Comparison of ENCODE assay signal across 8 cellular contexts in the genomic region with DNA sequence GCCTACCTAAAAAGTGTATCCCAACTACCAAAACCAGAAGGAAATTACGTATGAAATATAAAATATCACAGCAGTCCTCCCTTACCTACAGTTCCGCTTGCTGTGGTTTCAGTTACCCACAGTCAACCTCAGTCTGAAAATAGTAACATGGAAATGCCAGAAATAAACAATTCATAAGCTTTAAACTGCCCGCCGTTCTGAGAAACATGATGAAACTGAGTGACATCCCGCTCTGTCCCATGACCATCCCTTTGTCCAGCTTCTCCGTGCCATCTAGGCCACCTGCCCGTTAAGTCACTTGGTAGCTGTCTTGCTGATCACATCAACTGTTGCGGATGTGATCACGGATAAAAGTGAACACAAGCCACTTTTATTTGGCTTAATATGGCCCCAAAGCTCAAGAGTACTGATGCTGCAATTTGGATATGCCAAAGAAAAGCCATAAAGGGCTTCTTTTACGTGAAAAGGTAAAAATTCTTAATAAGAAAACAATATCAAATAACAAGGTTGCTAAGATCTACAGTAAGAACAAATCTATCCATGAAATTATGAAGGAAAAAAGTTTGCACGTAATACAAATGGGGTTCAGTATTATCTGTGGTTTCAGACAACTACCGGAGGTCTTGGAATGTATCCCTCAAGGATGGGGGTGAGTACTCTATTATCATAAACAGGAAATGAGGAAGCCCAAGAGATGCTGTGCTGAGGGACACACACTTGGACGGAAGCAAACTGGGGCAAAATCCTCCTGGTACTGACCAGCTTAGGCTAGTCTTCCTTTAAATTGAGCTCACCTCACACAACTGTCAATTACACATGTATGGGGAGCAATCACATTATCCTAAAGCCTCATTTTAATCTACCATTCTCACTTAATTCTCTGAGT. TPM values are rescaled to one million over a fixed set of nuclear protein-coding genes. Genes with fewer than 3 reads are reported as not detected.
A peak's percentile ranks its signal among the peaks of the same experiment; 100 is the strongest.
DNase-seq lines count a peak whose midpoint lies in the region; ATAC-seq and TF ChIP-seq lines count a peak whose summit lies in the region.

No MANE protein-coding gene starts in this region.

- peak overlapping the region; percentile 58 for H3K4me3 ChIP-seq in ACC112 (ENCODE audit: low read depth, low read length)

- H3K36me3 Mint-ChIP-seq in IgD-negative memory B cell (no peaks in the 10 kb centered on the region), memory B cell (peaks cover 4% of the 10 kb centered on the region)

- WGBS in adipose tissue, 3 donors, result 25 to 49% (median 29%) methylated on average over 13 of the region's 13 CpGs

- peaks cover 98% of the 10 kb centered on the region for H3K79me2 ChIP-seq in ACC112 (ENCODE audit: control insufficient read depth, insufficient read depth, low read length, unreplicated experiment)

- ATAC-seq in GM19372 (IDR thresholded peaks at IDR 0.05; ENCODE audit: low read depth, unreplicated experiment), result peak; percentile 62
- peak; percentile 90 for ATAC-seq in memory B cell (ENCODE audit: low read depth)
- no peak for ATAC-seq in HG03139 (IDR thresholded peaks at IDR 0.05; ENCODE audit: unreplicated experiment)
- ATAC-seq in omental fat pad (ENCODE audit: low FRiP score), result no peak

- H3K27ac Mint-ChIP-seq in IgD-negative memory B cell (peak overlapping the region; percentile 78 to 82 (median 78)), memory B cell (peak overlapping the region; percentile 92)

- H2AFZ ChIP-seq in ACC112 (ENCODE audit: low read length, unreplicated experiment), result no peak overlapping the region

- H3K9me3 Mint-ChIP-seq in IgD-negative memory B cell (no peaks in the 10 kb centered on the region), memory B cell (no peaks in the 10 kb centered on the region)

- no peaks in the 10 kb centered on the region for H3K27me3 ChIP-seq in ACC112 (ENCODE audit: insufficient read depth, low read length)

- DNase-seq in memory B cell (ENCODE audit: low spot score in 2 of 2), result no peak
- no peak for DNase-seq in NCI-H1092 treated with DMSO at 0.1 percent for 48 hours (lab: John Stamatoyannopoulos, UW)
- DNase-seq in omental fat pad (ENCODE audit: low spot score), result no peak

- H3K27ac ChIP-seq in ACC112 (ENCODE audit: low read depth, low read length) (peak overlapping the region; percentile 61), adipose tissue (ENCODE audit: low read depth, low read length) (peak overlapping the region; percentile 26)

- TF ChIP-seq CTCF in omental fat pad (IDR thresholded peaks at IDR 0.05), result no peak

- H3K4me1 Mint-ChIP-seq in IgD-negative memory B cell (peaks cover 46 to 69% (median 69%) of the 10 kb centered on the region in 3 donors), memory B cell (peaks cover 56% of the 10 kb centered on the region)

- no peaks in the 10 kb centered on the region for H3K27me3 Mint-ChIP-seq in IgD-negative memory B cell
- H3K27me3 Mint-ChIP-seq in memory B cell, result no peaks in the 10 kb centered on the region

- H3K4me1 ChIP-seq in ACC112 (ENCODE audit: control insufficient read depth, insufficient read depth, low read length, unreplicated experiment), result peaks cover 73% of the 10 kb centered on the region

- H3K36me3 ChIP-seq in ACC112 (ENCODE audit: insufficient read depth, low read length), result peaks cover 10% of the 10 kb centered on the region; the same call in 1 of the 2 replicates

- H3K4me3 Mint-ChIP-seq in IgD-negative memory B cell (peak overlapping the region; percentile 36 to 94 (median 74)), memory B cell (peak overlapping the region; percentile 84)

RNA-seq across cellular contexts. Expression of gene USP22, which starts 8.2 kb away (rescaled TPM):
- polyA plus RNA-seq in IgD-negative memory B cell, result 43.2 TPM
- polyA plus RNA-seq in adipose tissue, result 10 to 100 TPM; 37.8 to 47.9 (median 43.5) TPM
- 100 to 1,000 TPM in 3 of 4 donors, 10 to 100 TPM in 1; 99.1 to 121 (median 109) TPM for total RNA-seq in omental fat pad

Comparison
In these comparisons a context has a peak if more than half of its experiments do, and no peak if none do; other contexts are left out.
1. ATAC-seq: peak in GM19372 (single experiment) and memory B cell (single experiment); none in HG03139 (single experiment) and omental fat pad (single experiment).